16 cellular contexts compared by ENCODE assay signal in genomic region chr11:32838505-32839274, GRCh38. TPM values are rescaled to one million over a fixed set of nuclear protein-coding genes. Genes with fewer than 3 reads are reported as not detected.
DNase-seq lines count a peak whose midpoint lies in the region; ATAC-seq and TF ChIP-seq lines count a peak whose summit lies in the region.
"Had no signal": no experiment of that assay in that cellular context is flagged by ENCODE, and none has a peak within 500 bp of the region (broad histone marks: within the 10 kb centered on the region; RNA-seq: fewer than 3 reads in every experiment).

No MANE protein-coding gene starts in this region.

- POLR2A ChIA-PET in PC-9 (lab: Charles Lee; ENCODE audit: unreplicated experiment) (interaction anchor here (0.5 to 0.6 kb wide), 3 partner anchors 56 to 321 kb away, joined by 4 to 8 read pairs (median 4); no protein-coding TSS in a partner anchor), T-cell (lab: Charles Lee) (interaction anchor here in 1 of 2 donors (0.6 kb wide), 1 partner anchor 9 kb away, joined by 3 read pairs; no protein-coding TSS in a partner anchor)

- peak overlapping the region; percentile 63 for H3K27ac ChIP-seq in PC-9
- H3K27ac ChIP-seq: BLaER1 had no signal

- peaks cover 14% of the 10 kb centered on the region for H3K27me3 Mint-ChIP-seq in stimulated activated naive CD8-positive, alpha-beta T cell treated with anti-CD3 and anti-CD28 coated beads, Interleukin-15, amount 100 ng/mL, for 72 hours
- H3K27me3 Mint-ChIP-seq in type B pancreatic cell (no peaks in the 10 kb centered on the region), T-cell (peaks cover 7 to 14% of the 10 kb centered on the region in 2 donors), CD14-positive monocyte (ENCODE audit: low read depth in 3 of 3) (no peaks in the 10 kb centered on the region)

- peak; percentile 55 for ATAC-seq in stimulated activated naive CD8-positive, alpha-beta T cell treated with anti-CD3 and anti-CD28 coated beads, Interleukin-15, amount 100 ng/mL, for 72 hours
- ATAC-seq in stimulated activated naive CD8-positive, alpha-beta T cell treated with anti-CD3 and anti-CD28 coated beads, Interleukin-15, Interleukin-2, amounts not matched to agents 100 U/mL and 50 U/mL, for 24 hours = no peak
- no peak for ATAC-seq in T-cell (replicated peaks in 1 of 4)
- ATAC-seq: T-helper 17 cell had no signal

- 0 out of 2 replicates have a peak, but pooled peaks cover 3% of the 10 kb centered on the region for H3K9me3 ChIP-seq in PC-9 (ENCODE audit: insufficient read depth, low read depth)
- H3K9me3 ChIP-seq: BLaER1 had no signal

- H3K9me2 ChIP-seq in PC-9 (ENCODE audit: insufficient read depth) = no peaks in the 10 kb centered on the region

- CTCF ChIA-PET in PC-9 (lab: Charles Lee) = interaction anchor here (0.7 kb wide), 1 partner anchor 203 kb away, joined by 3 read pairs; no protein-coding TSS in a partner anchor
- CTCF ChIA-PET in T-cell (lab: Charles Lee) = no interaction called here

- intact Hi-C loops in PC-9 (cut with micrococcal nuclease; ENCODE audit: unreplicated experiment) (no loop called here), CD14-positive monocyte (cut with micrococcal nuclease) (no loop called here)

- H3F3A ChIP-seq in PC-9 (ENCODE audit: insufficient read depth, low read depth) = peaks cover 31% of the 10 kb centered on the region

- H3K27ac Mint-ChIP-seq in stimulated activated naive CD8-positive, alpha-beta T cell treated with anti-CD3 and anti-CD28 coated beads, Interleukin-15, amount 100 ng/mL, for 72 hours = no peak overlapping the region
- peak overlapping the region; percentile 81 for H3K27ac Mint-ChIP-seq in type B pancreatic cell
- no peak overlapping the region for H3K27ac Mint-ChIP-seq in T-cell
- peak overlapping the region in 1 of 7 donors; percentile 20 for H3K27ac Mint-ChIP-seq in CD14-positive monocyte
- H3K27ac Mint-ChIP-seq: activated CD4-positive, alpha-beta memory T cell treated with anti-CD3 and anti-CD28 coated beads for 36 hours; immature natural killer cell; T-helper 17 cell had no signal

- TF ChIP-seq CTCF in PC-9 (conservative IDR thresholded peaks at IDR 0.05) (no peak), fibroblast of the aortic adventitia (IDR thresholded peaks at IDR 0.05; ENCODE audit: insufficient read depth, low read length) (no peak), type B pancreatic cell (conservative IDR thresholded peaks at IDR 0.05) (no peak), CD14-positive monocyte (IDR thresholded peaks at IDR 0.05) (no peak)

- H3K4me1 ChIP-seq in PC-9 (replicated peaks; ENCODE audit: insufficient read depth) = peaks cover 33% of the 10 kb centered on the region
- H3K4me1 ChIP-seq: BLaER1 had no signal

- no TSS peak for BruUV-seq in PC-9 (replicated peaks; lab: Mats Ljungman, UMichigan)

- no peak overlapping the region for H2AFZ ChIP-seq in PC-9

- 0 out of 2 replicates have a peak, but pooled peaks cover 14% of the 10 kb centered on the region for H3K36me3 ChIP-seq in PC-9 (ENCODE audit: low read depth)
- H3K36me3 ChIP-seq: BLaER1 had no signal

- H3K4me3 Mint-ChIP-seq in stimulated activated naive CD8-positive, alpha-beta T cell treated with anti-CD3 and anti-CD28 coated beads, Interleukin-15, amount 100 ng/mL, for 72 hours = no peak overlapping the region
- peak overlapping the region; percentile 18 for H3K4me3 Mint-ChIP-seq in type B pancreatic cell
- no peak overlapping the region for H3K4me3 Mint-ChIP-seq in T-cell
- no peak overlapping the region for H3K4me3 Mint-ChIP-seq in CD14-positive monocyte
- H3K4me3 Mint-ChIP-seq: activated CD4-positive, alpha-beta memory T cell treated with anti-CD3 and anti-CD28 coated beads for 36 hours; immature natural killer cell; T-helper 17 cell had no signal

- H3K4me3 ChIP-seq in PC-9 (peak overlapping the region; percentile 22; the same call in 1 of the 2 replicates), fibroblast of the aortic adventitia (ENCODE audit: low read depth, low read length) (no peak overlapping the region)
- H3K4me3 ChIP-seq: BLaER1 had no signal

- no peaks in the 10 kb centered on the region for H3K27me3 ChIP-seq in PC-9 (ENCODE audit: insufficient read depth, low read depth)
- H3K27me3 ChIP-seq: BLaER1 had no signal

- no peak for DNase-seq in stimulated activated naive CD8-positive, alpha-beta T cell treated with anti-CD3 and anti-CD28 coated beads, Interleukin-15, amount 100 ng/mL, for 72 hours
- DNase-seq in stimulated activated naive CD8-positive, alpha-beta T cell treated with anti-CD3 and anti-CD28 coated beads, Interleukin-15, Interleukin-2, amounts not matched to agents 100 U/mL and 50 U/mL, for 24 hours = no peak
- DNase-seq in PC-9 (peak; percentile 18 to 91), fibroblast of the aortic adventitia (ENCODE audit: low read depth) (peak; percentile 26), type B pancreatic cell (ENCODE audit: extremely low spot score, unreplicated experiment) (no peak), T-cell (no peak), retina (no peak), CD14-positive monocyte (ENCODE audit: low spot score) (no peak)
- DNase-seq: activated CD4-positive, alpha-beta memory T cell treated with anti-CD3 and anti-CD28 coated beads for 36 hours; activated naive CD4-positive, alpha-beta T cell treated with Interleukin-2 at 50 U/mL for 16 hours; GF-D8; immature natural killer cell; NCI-H1694; T-helper 17 cell had no signal

- no peaks in the 10 kb centered on the region for H3K9me3 Mint-ChIP-seq in stimulated activated naive CD8-positive, alpha-beta T cell treated with anti-CD3 and anti-CD28 coated beads, Interleukin-15, amount 100 ng/mL, for 72 hours
- H3K9me3 Mint-ChIP-seq in type B pancreatic cell (no peaks in the 10 kb centered on the region), T-cell (no peaks in the 10 kb centered on the region), CD14-positive monocyte (no peaks in the 10 kb centered on the region)
- H3K9me3 Mint-ChIP-seq: activated CD4-positive, alpha-beta memory T cell treated with anti-CD3 and anti-CD28 coated beads for 36 hours; immature natural killer cell had no signal

- H4K20me1 ChIP-seq in PC-9 (ENCODE audit: insufficient read depth) = no peaks in the 10 kb centered on the region
- H4K20me1 ChIP-seq: BLaER1 had no signal

- H3K4me1 Mint-ChIP-seq in stimulated activated naive CD8-positive, alpha-beta T cell treated with anti-CD3 and anti-CD28 coated beads, Interleukin-15, amount 100 ng/mL, for 72 hours = no peaks in the 10 kb centered on the region
- H3K4me1 Mint-ChIP-seq in type B pancreatic cell (ENCODE audit: unreplicated experiment) (no peaks in the 10 kb centered on the region), T-cell (no peaks in the 10 kb centered on the region), CD14-positive monocyte (peaks cover 16% of the 10 kb centered on the region)
- H3K4me1 Mint-ChIP-seq: immature natural killer cell, T-helper 17 cell had no signal

- peak overlapping the region; percentile 73 for H3K4me2 ChIP-seq in PC-9
- H3K4me2 ChIP-seq: BLaER1 had no signal

- H3K36me3 Mint-ChIP-seq in type B pancreatic cell = peaks cover 3% of the 10 kb centered on the region
- H3K36me3 Mint-ChIP-seq in T-cell = no peaks in the 10 kb centered on the region
- peaks cover 33 to 50% of the 10 kb centered on the region in 2 donors for H3K36me3 Mint-ChIP-seq in CD14-positive monocyte
- H3K36me3 Mint-ChIP-seq: activated CD4-positive, alpha-beta memory T cell treated with anti-CD3 and anti-CD28 coated beads for 36 hours; immature natural killer cell had no signal

- no peaks in the 10 kb centered on the region for H3K79me2 ChIP-seq in PC-9 (ENCODE audit: low read depth)

RNA-seq across cellular contexts. Expression of gene PRRG4, which starts 9.0 kb away (rescaled TPM):
- total RNA-seq in PC-9 (2021) (11.5 and 11.9 TPM in 2 replicates), fibroblast of the aortic adventitia (ENCODE audit: low replicate concordance) (0.36 and 0.49 TPM in 2 replicates), type B pancreatic cell (ENCODE audit: low replicate concordance) (6.0 and 18.8 TPM in 2 replicates), T-cell (under 1 TPM in 4 of 5 donors, not detected in 1; 0.03 to 0.09 (median 0.05) TPM)
- 1 to 10 TPM; 8.7 to 9.9 TPM for polyA plus RNA-seq in CD14-positive monocyte
- polyA plus RNA-seq: immature natural killer cell had no signal

RNA-seq across cellular contexts. Expression of gene CCDC73, which starts 44.2 kb away (rescaled TPM):
- total RNA-seq in PC-9 (2021) = not detected in 2 replicates
- total RNA-seq in fibroblast of the aortic adventitia (ENCODE audit: low replicate concordance) = not detected in 2 replicates
- 0.07 TPM in 1 of 2 replicates, not detected in the other for total RNA-seq in type B pancreatic cell (ENCODE audit: low replicate concordance)
- total RNA-seq in T-cell = not detected
- polyA plus RNA-seq in CD14-positive monocyte = under 1 TPM in 1 of 2 donors, not detected in 1; 0.09 TPM
- total RNA-seq: activated CD4-positive, alpha-beta memory T cell treated with anti-CD3 and anti-CD28 coated beads for 36 hours; T-helper 17 cell had no signal
- polyA plus RNA-seq: fibroblast of lung, immature natural killer cell had no signal

RNA-seq across cellular contexts. Expression of gene QSER1, which starts 53.9 kb away (rescaled TPM):
- total RNA-seq in PC-9 (2021) (39.6 and 60.2 TPM in 2 replicates), fibroblast of the aortic adventitia (ENCODE audit: low replicate concordance) (18.8 and 38.1 TPM in 2 replicates), type B pancreatic cell (ENCODE audit: low replicate concordance) (29.4 and 54.4 TPM in 2 replicates), T-cell (10 to 100 TPM; 11.9 to 14.1 (median 13.5) TPM)
- 1 to 10 TPM; 1.1 to 2.5 TPM for polyA plus RNA-seq in CD14-positive monocyte

Comparison
In these comparisons a context has a peak if more than half of its experiments do, and no peak if none do; other contexts are left out.
1. DNase-seq: peak in PC-9 (2 of 2) and fibroblast of the aortic adventitia (single experiment); none in stimulated activated naive CD8-positive, alpha-beta T cell treated with anti-CD3 and anti-CD28 coated beads, Interleukin-15, amount 100 ng/mL, for 72 hours (0 of 2), stimulated activated naive CD8-positive, alpha-beta T cell treated with anti-CD3 and anti-CD28 coated beads, Interleukin-15, Interleukin-2, amounts not matched to agents 100 U/mL and 50 U/mL, for 24 hours (single experiment), type B pancreatic cell (single experiment), T-cell (0 of 34), retina (single experiment) and CD14-positive monocyte (single experiment).